14 cellular contexts compared by ENCODE assay signal in genomic region chrX:71912156-71912555, GRCh38. TPM values are rescaled to one million over a fixed set of nuclear protein-coding genes. Genes with fewer than 3 reads are reported as not detected.
DNase-seq lines count a peak whose midpoint lies in the region; ATAC-seq and TF ChIP-seq lines count a peak whose summit lies in the region.
"Had no signal": no experiment of that assay in that cellular context is flagged by ENCODE, and none has a peak within 500 bp of the region (broad histone marks: within the 10 kb centered on the region; RNA-seq: fewer than 3 reads in every experiment).

No MANE protein-coding gene starts in this region.

- H3K4me3 ChIP-seq in esophagus muscularis mucosa, result peak overlapping the region; percentile 50 to 60 (median 53)
- H3K4me3 ChIP-seq: GM12878, lung had no signal

- no peak for ATAC-seq in activated CD4-positive, alpha-beta T cell treated with anti-CD3 and anti-CD28 coated beads for 36 hours
- ATAC-seq in naive thymus-derived CD8-positive, alpha-beta T cell, result no peak
- no peak for ATAC-seq in HG02981 (IDR thresholded peaks at IDR 0.05; ENCODE audit: unreplicated experiment)
- ATAC-seq: GM12878 had no signal

- H3K27me3 Mint-ChIP-seq in activated CD4-positive, alpha-beta T cell treated with anti-CD3 and anti-CD28 coated beads for 36 hours, result peaks cover 37% of the 10 kb centered on the region
- peaks cover 13 to 58% (median 30%) of the 10 kb centered on the region in 5 donors for H3K27me3 Mint-ChIP-seq in naive thymus-derived CD8-positive, alpha-beta T cell
- H3K27me3 Mint-ChIP-seq in type B pancreatic cell, result peaks cover 26% of the 10 kb centered on the region

- H3K4me1 ChIP-seq in esophagus muscularis mucosa, result peaks cover 0 to 21% (median 17%) of the 10 kb centered on the region in 4 donors

- POLR2A ChIA-PET in activated CD4-positive, alpha-beta T cell treated with anti-CD3 and anti-CD28 coated beads for 36 hours (lab: Charles Lee), result interaction anchor here (0.6 kb wide), 1 partner anchor 33 kb away, joined by 3 read pairs; no protein-coding TSS in a partner anchor
- POLR2A ChIA-PET in naive thymus-derived CD8-positive, alpha-beta T cell (lab: Charles Lee), result no interaction called here

- TF ChIP-seq POLR2A in esophagus muscularis mucosa (IDR thresholded peaks at IDR 0.05; ENCODE audit: low read depth), result no peak

- TF ChIP-seq CTCF in esophagus muscularis mucosa (IDR thresholded peaks at IDR 0.05) (no peak), type B pancreatic cell (conservative IDR thresholded peaks at IDR 0.05) (no peak)

- no peaks in the 10 kb centered on the region for H3K9me3 Mint-ChIP-seq in activated CD4-positive, alpha-beta T cell treated with anti-CD3 and anti-CD28 coated beads for 36 hours (ENCODE audit: low read depth)
- H3K9me3 Mint-ChIP-seq in naive thymus-derived CD8-positive, alpha-beta T cell, result no peaks in the 10 kb centered on the region
- H3K9me3 Mint-ChIP-seq in type B pancreatic cell, result no peaks in the 10 kb centered on the region
- H3K9me3 Mint-ChIP-seq: activated CD4-positive, alpha-beta memory T cell treated with anti-CD3 and anti-CD28 coated beads for 36 hours had no signal

- H3K27me3 ChIP-seq in esophagus muscularis mucosa, result peaks cover 0 to 32% (median 7%) of the 10 kb centered on the region in 4 donors

- H3K27ac ChIP-seq in esophagus muscularis mucosa (replicated peaks in 1 of 4), result peak overlapping the region in 3 of 4 donors; percentile 49 to 66 (median 57)

- CTCF ChIA-PET in activated CD4-positive, alpha-beta T cell treated with anti-CD3 and anti-CD28 coated beads for 36 hours (lab: Charles Lee), result interaction anchor here (0.5 kb wide), 1 partner anchor 226 kb away, joined by 3 read pairs; no protein-coding TSS in a partner anchor

- H3K4me1 Mint-ChIP-seq in activated CD4-positive, alpha-beta T cell treated with anti-CD3 and anti-CD28 coated beads for 36 hours, result no peaks in the 10 kb centered on the region
- peaks cover 0 to 2% (median under 1%) of the 10 kb centered on the region in 4 donors for H3K4me1 Mint-ChIP-seq in naive thymus-derived CD8-positive, alpha-beta T cell
- H3K4me1 Mint-ChIP-seq in type B pancreatic cell (ENCODE audit: unreplicated experiment), result peaks cover 7% of the 10 kb centered on the region

- DNase-seq in activated CD4-positive, alpha-beta T cell treated with anti-CD3 and anti-CD28 coated beads for 36 hours, result peak; percentile 3
- DNase-seq in activated CD4-positive, alpha-beta T cell treated with anti-CD3 and anti-CD28 coated beads for 1 hour, result no peak
- DNase-seq in esophagus muscularis mucosa (ENCODE audit: extremely low spot score), result no peak
- no peak for DNase-seq in naive thymus-derived CD8-positive, alpha-beta T cell
- DNase-seq in type B pancreatic cell (ENCODE audit: extremely low spot score, unreplicated experiment), result no peak
- no peak for DNase-seq in NCI-H1092 treated with DMSO at 0.1 percent for 48 hours (lab: John Stamatoyannopoulos, UW)
- DNase-seq in NOMO-1 (lab: John Stamatoyannopoulos, UW; ENCODE audit: unreplicated experiment in 2 of 2), result no peak
- DNase-seq: foreskin melanocyte, Karpas-422, NCI-H2029 treated with DMSO at 0.1 percent for 48 hours had no signal

- TF ChIP-seq EP300 in esophagus muscularis mucosa (IDR thresholded peaks at IDR 0.05), result no peak

- intact Hi-C loops in activated CD4-positive, alpha-beta T cell treated with anti-CD3 and anti-CD28 coated beads for 36 hours (cut with DNase I, micrococcal nuclease), result no loop called here
- intact Hi-C loops in esophagus muscularis mucosa (cut with DNase I), result no loop called here

- 61% methylated on average over 7 of the region's 7 CpGs for WGBS in esophagus muscularis mucosa

- no peaks in the 10 kb centered on the region for H3K9me3 ChIP-seq in esophagus muscularis mucosa

- H3K4me3 Mint-ChIP-seq in activated CD4-positive, alpha-beta T cell treated with anti-CD3 and anti-CD28 coated beads for 36 hours, result no peak overlapping the region
- peak overlapping the region in 6 of 10 donors; percentile 32 to 73 (median 57) for H3K4me3 Mint-ChIP-seq in naive thymus-derived CD8-positive, alpha-beta T cell
- peak overlapping the region; percentile 82 for H3K4me3 Mint-ChIP-seq in type B pancreatic cell

- H3K36me3 Mint-ChIP-seq in activated CD4-positive, alpha-beta T cell treated with anti-CD3 and anti-CD28 coated beads for 36 hours (ENCODE audit: low read depth), result no peaks in the 10 kb centered on the region
- peaks cover 0 to 5% (median 0%) of the 10 kb centered on the region in 3 donors for H3K36me3 Mint-ChIP-seq in naive thymus-derived CD8-positive, alpha-beta T cell
- no peaks in the 10 kb centered on the region for H3K36me3 Mint-ChIP-seq in type B pancreatic cell
- H3K36me3 Mint-ChIP-seq: activated CD4-positive, alpha-beta memory T cell treated with anti-CD3 and anti-CD28 coated beads for 36 hours had no signal

- no peak overlapping the region for H3K27ac Mint-ChIP-seq in activated CD4-positive, alpha-beta T cell treated with anti-CD3 and anti-CD28 coated beads for 36 hours
- H3K27ac Mint-ChIP-seq in naive thymus-derived CD8-positive, alpha-beta T cell, result no peak overlapping the region
- H3K27ac Mint-ChIP-seq in type B pancreatic cell, result no peak overlapping the region
- H3K27ac Mint-ChIP-seq: activated CD4-positive, alpha-beta memory T cell treated with anti-CD3 and anti-CD28 coated beads for 36 hours had no signal

- H3K36me3 ChIP-seq in esophagus muscularis mucosa, result no peaks in the 10 kb centered on the region

RNA-seq across cellular contexts. Expression of gene NHSL2, which starts 1.5 kb away (rescaled TPM):
- under 1 TPM; 0.21 to 0.50 TPM for total RNA-seq in activated CD4-positive, alpha-beta T cell treated with anti-CD3 and anti-CD28 coated beads for 36 hours
- total RNA-seq in esophagus muscularis mucosa (10 to 100 TPM; 10.4 to 31.4 (median 17.7) TPM), type B pancreatic cell (ENCODE audit: low replicate concordance) (2.2 and 11.3 TPM in 2 replicates)
- total RNA-seq in naive thymus-derived CD8-positive, alpha-beta T cell, result under 1 TPM; 0.52 to 0.81 TPM
- polyA plus RNA-seq in naive thymus-derived CD8-positive, alpha-beta T cell, result 1 to 10 TPM in 1 of 3 donors, under 1 TPM in 2; 0.09 to 2.6 (median 0.51) TPM
